ENCODE assay signal across 23 cellular contexts in genomic region chr10:68146133-68146532, GRCh38. TPM values are rescaled to one million over a fixed set of nuclear protein-coding genes. Genes with fewer than 3 reads are reported as not detected.
DNase-seq lines count a peak whose midpoint lies in the region; ATAC-seq, FAIRE-seq and TF ChIP-seq lines count a peak whose summit lies in the region.
"Had no signal": no experiment of that assay in that cellular context is flagged by ENCODE, and none has a peak within 500 bp of the region (broad histone marks: within the 10 kb centered on the region; RNA-seq: fewer than 3 reads in every experiment).

No MANE protein-coding gene starts in this region.

- in situ Hi-C loops in gastrocnemius medialis (cut with MboI; ENCODE audit: low sequenced_read_pairs in 4 of 4), result loop anchor here in 2 of 4 donors (5.0 to 10.0 kb wide), 2 partner anchors 51 to 59 kb away; no protein-coding TSS in a partner anchor

- H3K4me3 Mint-ChIP-seq in HFFc6, result no peak overlapping the region
- H3K4me3 Mint-ChIP-seq: CD14-positive monocyte; CD4-positive, alpha-beta T cell; CD8-positive, alpha-beta memory T cell; H9 had no signal

- no peak for TF ChIP-seq CTCF in HFFc6 (IDR thresholded peaks at IDR 0.05)
- no peak for TF ChIP-seq CTCF in SK-N-SH (IDR thresholded peaks at IDR 0.05)
- TF ChIP-seq CTCF in gastrocnemius medialis (IDR thresholded peaks at IDR 0.05 in 4 of 5, conservative IDR thresholded peaks at IDR 0.05 in 1 of 5), result no peak

- H3K36me3 Mint-ChIP-seq in HFFc6 (ENCODE audit: low read depth), result peaks cover 78% of the 10 kb centered on the region
- H3K36me3 Mint-ChIP-seq: CD14-positive monocyte; CD8-positive, alpha-beta memory T cell had no signal

- DNase-seq in GM18507 (ENCODE audit: extremely low spot score, insufficient read length, low read depth), result no peak
- DNase-seq in HFFc6, result no peak
- no peak for DNase-seq in SK-N-SH
- DNase-seq in gastrocnemius medialis, result no peak
- DNase-seq in mesenteric fat pad (ENCODE audit: low spot score), result no peak
- no peak for DNase-seq in activated CD8-positive, alpha-beta memory T cell treated with anti-CD3 and anti-CD28 coated beads, Interleukin-2, amount 50 U/mL, for 48 hours
- DNase-seq in NCI-H2196 (lab: John Stamatoyannopoulos, UW; ENCODE audit: unreplicated experiment), result no peak
- DNase-seq: 8988T; ACHN; AML-193; BE2C; CD4-positive, alpha-beta T cell; CD8-positive, alpha-beta memory T cell; DMS79; EL; GDM1; GM23248; H9 had no signal

- no peak overlapping the region for H3K27ac ChIP-seq in SK-N-SH (ENCODE audit: low read depth in 2 of 2, low read length in 1 of 2)
- peak overlapping the region; percentile 79 to 88 (median 85) for H3K27ac ChIP-seq in gastrocnemius medialis
- H3K27ac ChIP-seq: BLaER1 treated with 17β-estradiol and CSF1 and Interleukin-3, amounts not matched to agents 10 nM and 100 nM; GM23248 had no signal

- peaks cover 26% of the 10 kb centered on the region for H3K4me1 Mint-ChIP-seq in HFFc6 (ENCODE audit: low read depth)
- H3K4me1 Mint-ChIP-seq: CD14-positive monocyte had no signal

- intact Hi-C loops in gastrocnemius medialis (cut with DNase I; ENCODE audit: low total_unique reads), result no loop called here

- H3F3A ChIP-seq in SK-N-SH (replicated peaks; ENCODE audit: insufficient read depth), result peaks cover 2% of the 10 kb centered on the region

- 0 out of 2 replicates have a peak overlapping the region, but pooled peaks have one; percentile 51 for H2AFZ ChIP-seq in SK-N-SH (ENCODE audit: low read depth)
- H2AFZ ChIP-seq: GM23248 had no signal

- no peaks in the 10 kb centered on the region; the same call in 1 of the 2 replicates for H3K27me3 Mint-ChIP-seq in HFFc6 (ENCODE audit: insufficient read depth)
- H3K27me3 Mint-ChIP-seq: CD4-positive, alpha-beta T cell had no signal

- no peaks in the 10 kb centered on the region for H3K36me3 ChIP-seq in SK-N-SH (replicated peaks in 1 of 2; ENCODE audit: control insufficient read depth in 1 of 2, insufficient read depth in 2 of 2, low read length in 1 of 2)
- H3K36me3 ChIP-seq in gastrocnemius medialis, result peaks cover 0 to 80% of the 10 kb centered on the region in 2 donors
- H3K36me3 ChIP-seq: BE2C; BLaER1 treated with 17β-estradiol and CSF1 and Interleukin-3, amounts not matched to agents 10 nM and 100 nM had no signal

- WGBS in SK-N-SH (ENCODE audit: low lambda C conversion rate), result 87% methylated on average over 1 of the region's 1 CpG

- no peaks in the 10 kb centered on the region for H3K79me2 ChIP-seq in SK-N-SH (ENCODE audit: insufficient read depth)

- no peak overlapping the region for H3K9ac ChIP-seq in SK-N-SH
- H3K9ac ChIP-seq: BLaER1 treated with 17β-estradiol and CSF1 and Interleukin-3, amounts not matched to agents 10 nM and 100 nM; GM23248 had no signal

- POLR2A ChIA-PET in SK-N-SH (lab: Yijun Ruan, JAX), result no interaction called here

- no peaks in the 10 kb centered on the region for H3K9me3 Mint-ChIP-seq in HFFc6
- H3K9me3 Mint-ChIP-seq: CD4-positive, alpha-beta T cell; CD8-positive, alpha-beta memory T cell; H9 had no signal

- no peak for ATAC-seq in gastrocnemius medialis
- ATAC-seq: A549, GM12878, HCT116 had no signal

- H4K20me1 ChIP-seq in SK-N-SH (ENCODE audit: insufficient read depth), result no peaks in the 10 kb centered on the region
- H4K20me1 ChIP-seq: BLaER1 treated with 17β-estradiol and CSF1 and Interleukin-3, amounts not matched to agents 10 nM and 100 nM had no signal

- H3K4me1 ChIP-seq in SK-N-SH (ENCODE audit: control insufficient read depth in 1 of 2, insufficient read depth in 2 of 2, low read depth in 1 of 2, low read length in 1 of 2), result no peaks in the 10 kb centered on the region
- peaks cover 32 to 44% of the 10 kb centered on the region in 2 donors for H3K4me1 ChIP-seq in gastrocnemius medialis
- H3K4me1 ChIP-seq: BE2C; BLaER1 treated with 17β-estradiol and CSF1 and Interleukin-3, amounts not matched to agents 10 nM and 100 nM had no signal

- no peaks in the 10 kb centered on the region for H3K9me2 ChIP-seq in SK-N-SH

- peak overlapping the region; percentile 36; the same call in 1 of the 2 replicates for H3K27ac Mint-ChIP-seq in HFFc6
- H3K27ac Mint-ChIP-seq: CD14-positive monocyte; CD4-positive, alpha-beta T cell; H9 had no signal

- H3K4me2 ChIP-seq in SK-N-SH, result no peak overlapping the region
- H3K4me2 ChIP-seq: A549; BLaER1 treated with 17β-estradiol and CSF1 and Interleukin-3, amounts not matched to agents 10 nM and 100 nM had no signal

- no peak for TF ChIP-seq EP300 in SK-N-SH (IDR thresholded peaks at IDR 0.05; ENCODE audit: borderline replicate concordance in 1 of 2, low read depth in 1 of 2, low read length in 1 of 2)

- H3K4me3 ChIP-seq in SK-N-SH (ENCODE audit: low read depth in 2 of 2, low read length in 1 of 2) (no peak overlapping the region), gastrocnemius medialis (no peak overlapping the region)
- H3K4me3 ChIP-seq: A549; BLaER1 treated with 17β-estradiol and CSF1 and Interleukin-3, amounts not matched to agents 10 nM and 100 nM; GM12878; GM23248 had no signal

- FAIRE-seq in GM18507 (lab: Jason Lieb, UNC), result peak; percentile 26
- FAIRE-seq: A549, GM12878 had no signal

- CTCF ChIA-PET in SK-N-SH (lab: Yijun Ruan, JAX), result interaction anchor here (3.1 kb wide), 1 partner anchor 10 kb away, joined by 12 read pairs; no protein-coding TSS in a partner anchor

- no peaks in the 10 kb centered on the region for H3K9me3 ChIP-seq in SK-N-SH
- no peaks in the 10 kb centered on the region for H3K9me3 ChIP-seq in gastrocnemius medialis
- H3K9me3 ChIP-seq: A549; BE2C; BLaER1 treated with 17β-estradiol and CSF1 and Interleukin-3, amounts not matched to agents 10 nM and 100 nM had no signal

- no peak for TF ChIP-seq RAD21 in SK-N-SH (IDR thresholded peaks at IDR 0.05; ENCODE audit: low read length)

- H3K27me3 ChIP-seq in SK-N-SH (ENCODE audit: insufficient read depth) (no peaks in the 10 kb centered on the region), gastrocnemius medialis (no peaks in the 10 kb centered on the region)
- H3K27me3 ChIP-seq: BE2C; BLaER1 treated with 17β-estradiol and CSF1 and Interleukin-3, amounts not matched to agents 10 nM and 100 nM had no signal

- no peak for TF ChIP-seq POLR2A in gastrocnemius medialis (IDR thresholded peaks at IDR 0.05)

TF ChIP-seq in SK-N-SH, 30 proteins besides CTCF, POLR2A, EP300 and RAD21:
- no peak for TF ChIP-seq MEF2A (IDR thresholded peaks at IDR 0.05; ENCODE audit: borderline replicate concordance, low read depth)
- no peak for TF ChIP-seq TEAD4 (IDR thresholded peaks at IDR 0.05; ENCODE audit: borderline replicate concordance, insufficient read depth)
- no peak for TF ChIP-seq FOXM1 (IDR thresholded peaks at IDR 0.05; ENCODE audit: low read depth)
- TF ChIP-seq FOSL2 (IDR thresholded peaks at IDR 0.05; ENCODE audit: borderline replicate concordance, low read depth), result no peak
- no peak for TF ChIP-seq PBX3 (IDR thresholded peaks at IDR 0.05)

RNA-seq across cellular contexts. Expression of gene MYPN, which starts 36.8 kb away (rescaled TPM):
- total RNA-seq in HFFc6 (2021; fragmentation: NEBNext Ultra II Directional; extraction: Animal tissue kit (Norgen Biotek cat#: 25700)), result 10 to 100 TPM; 70.3 to 89.1 (median 80.1) TPM
- 0.43 and 0.73 TPM in 2 replicates for polyA plus RNA-seq in SK-N-SH (2012; rRNA removed)
- 0.48 and 0.50 TPM in 2 replicates for polyA plus RNA-seq in SK-N-SH (2012; cell fraction: cytosol; rRNA removed)
- polyA plus RNA-seq in SK-N-SH (2012; cell fraction: nucleus; rRNA removed), result 0.87 and 0.90 TPM in 2 replicates
- 100 to 1,000 TPM; 118 to 342 (median 193) TPM for total RNA-seq in gastrocnemius medialis
- not detected for total RNA-seq in mesenteric fat pad
- total RNA-seq: CD4-positive, alpha-beta T cell; CD8-positive, alpha-beta memory T cell; GM12878; H9 had no signal
- polyA plus RNA-seq: CD14-positive monocyte; CD8-positive, alpha-beta memory T cell had no signal

Comparison
In these comparisons a context has a peak if more than half of its experiments do, and no peak if none do; other contexts are left out.
1. H3K27ac ChIP-seq: peak in gastrocnemius medialis (4 of 4); none in SK-N-SH (0 of 2).
2. RNA of gene MYPN, which starts 36.8 kb away (total RNA-seq): 118 to 342 TPM in gastrocnemius medialis and 70.3 to 89.1 TPM in HFFc6; not detected in mesenteric fat pad (single experiment); every median in the first group is over 10 times any median in the second.